In genomic region chr2:120934891-120935338, GRCh38 we compare ENCODE assay signal across 10 cellular contexts.
A peak's percentile ranks its signal among the peaks of the same experiment; 100 is the strongest.
DNase-seq lines count a peak whose midpoint lies in the region; ATAC-seq and TF ChIP-seq lines count a peak whose summit lies in the region.
"Had no signal": no experiment of that assay in that cellular context is flagged by ENCODE, and none has a peak within 500 bp of the region (broad histone marks: within the 10 kb centered on the region; RNA-seq: fewer than 3 reads in every experiment).

No MANE protein-coding gene starts in this region.

- no peaks in the 10 kb centered on the region for H3K79me2 ChIP-seq in mesendoderm (ENCODE audit: control insufficient read depth, insufficient read depth, low read length)

- H3K4me1 ChIP-seq in SJSA1 (replicated peaks), result peaks cover 97% of the 10 kb centered on the region
- peaks cover 39% of the 10 kb centered on the region for H3K4me1 ChIP-seq in prostate gland (replicated peaks)
- peaks cover 19% of the 10 kb centered on the region for H3K4me1 ChIP-seq in mesendoderm (ENCODE audit: control insufficient read depth, low read depth, low read length)

- no peak overlapping the region for H2AK5ac ChIP-seq in mesendoderm (ENCODE audit: low read length)

- peaks cover 1% of the 10 kb centered on the region for H3K79me1 ChIP-seq in mesendoderm (ENCODE audit: low read length)

- no peak overlapping the region for H3K18ac ChIP-seq in mesendoderm (ENCODE audit: low read length)

- no peak overlapping the region for H2BK5ac ChIP-seq in mesendoderm (ENCODE audit: low read length)

- peaks cover 9% of the 10 kb centered on the region for H3K36me3 Mint-ChIP-seq in Calu3 (ENCODE audit: insufficient read depth, unreplicated experiment)

- H3K4ac ChIP-seq in mesendoderm (ENCODE audit: low read depth, low read length), result no peak overlapping the region

- no peak for ATAC-seq in GM19035 (IDR thresholded peaks at IDR 0.05; ENCODE audit: unreplicated experiment)
- ATAC-seq in GM19023 (IDR thresholded peaks at IDR 0.05; ENCODE audit: unreplicated experiment), result no peak
- ATAC-seq in GM18861 (IDR thresholded peaks at IDR 0.05; ENCODE audit: unreplicated experiment), result no peak

- peaks cover 31% of the 10 kb centered on the region for H3K36me3 ChIP-seq in SJSA1
- H3K36me3 ChIP-seq in prostate gland, result no peaks in the 10 kb centered on the region
- no peaks in the 10 kb centered on the region for H3K36me3 ChIP-seq in mesendoderm (ENCODE audit: control insufficient read depth, insufficient read depth, low read length)

- H3K9me3 ChIP-seq in SJSA1 (replicated peaks) (0 out of 2 replicates have a peak, but pooled peaks cover 3% of the 10 kb centered on the region), prostate gland (no peaks in the 10 kb centered on the region)

- no peak overlapping the region for H4K5ac ChIP-seq in mesendoderm (ENCODE audit: low read length)

- TF ChIP-seq CTCF in Calu3 (IDR thresholded peaks at IDR 0.05; ENCODE audit: unreplicated experiment) (no peak), fibroblast of the aortic adventitia (IDR thresholded peaks at IDR 0.05; ENCODE audit: insufficient read depth, low read length) (no peak), prostate gland (IDR thresholded peaks at IDR 0.05) (no peak)

- H3K4me3 ChIP-seq in SJSA1 (no peak overlapping the region), fibroblast of the aortic adventitia (ENCODE audit: low read depth, low read length) (no peak overlapping the region), prostate gland (no peak overlapping the region), mesendoderm (ENCODE audit: low read length) (no peak overlapping the region)

- H3K27me3 Mint-ChIP-seq in Calu3 (ENCODE audit: unreplicated experiment), result no peaks in the 10 kb centered on the region
- H3K27me3 Mint-ChIP-seq: activated CD4-positive, alpha-beta T cell treated with anti-CD3 and anti-CD28 coated beads, Interleukin-2, amount 10 ng/mL, durations not matched to agents 24 days and 14 days had no signal

- H3K56ac ChIP-seq in mesendoderm (ENCODE audit: low read length), result no peak overlapping the region

- intact Hi-C loops in Calu3 (cut with micrococcal nuclease; ENCODE audit: unreplicated experiment) (no loop called here), prostate gland (cut with DNase I) (loop anchor here (5.0 kb wide), 2 partner anchors 68 to 198 kb away; partner anchors contain the start of gene GLI2)

- DNase-seq in Calu3, result peak; percentile 35
- peak; percentile 92 to 95 for DNase-seq in SJSA1 (ENCODE audit: low read depth in 1 of 2, low spot score in 2 of 2)
- peak; percentile 84 for DNase-seq in fibroblast of the aortic adventitia (ENCODE audit: low read depth)
- DNase-seq in prostate gland (ENCODE audit: low spot score), result peak; percentile 79
- DNase-seq in mesendoderm, result no peak
- DNase-seq: activated CD4-positive, alpha-beta T cell treated with anti-CD3 and anti-CD28 coated beads, Interleukin-2, amount 10 ng/mL, durations not matched to agents 24 days and 14 days; NCI-H2107 had no signal

- H3K9me3 Mint-ChIP-seq in Calu3 (ENCODE audit: low read depth, unreplicated experiment), result peaks cover 3% of the 10 kb centered on the region
- H3K9me3 Mint-ChIP-seq: activated CD4-positive, alpha-beta T cell treated with anti-CD3 and anti-CD28 coated beads, Interleukin-2, amount 10 ng/mL, durations not matched to agents 24 days and 14 days had no signal

- no peak overlapping the region for H4K8ac ChIP-seq in mesendoderm (ENCODE audit: low read depth, low read length)

- WGBS in prostate gland, result 21% methylated on average over 10 of the region's 10 CpGs
- WGBS in mesendoderm (ENCODE audit: extremely low coverage, insufficient coverage, low lambda C conversion rate), result no CpG with 5 or more reads among the region's 10 CpGs

- peaks cover 49% of the 10 kb centered on the region for H3K4me1 Mint-ChIP-seq in Calu3 (ENCODE audit: low read depth, unreplicated experiment)
- H3K4me1 Mint-ChIP-seq: activated CD4-positive, alpha-beta T cell treated with anti-CD3 and anti-CD28 coated beads, Interleukin-2, amount 10 ng/mL, durations not matched to agents 24 days and 14 days had no signal

- peak overlapping the region; percentile 71 for H3K27ac Mint-ChIP-seq in Calu3 (ENCODE audit: unreplicated experiment)
- H3K27ac Mint-ChIP-seq: activated CD4-positive, alpha-beta T cell treated with anti-CD3 and anti-CD28 coated beads, Interleukin-2, amount 10 ng/mL, durations not matched to agents 24 days and 14 days had no signal

- H3K4me2 ChIP-seq in mesendoderm (ENCODE audit: low read length), result no peak overlapping the region

- BruUV-seq in Calu3 (replicated peaks; lab: Mats Ljungman, UMichigan), result no TSS peak

- CTCF ChIA-PET in Calu3 (lab: Charles Lee), result interaction anchor here (0.8 to 1.5 kb wide), 2 partner anchors 14 to 20 kb away, joined by 4 read pairs; no protein-coding TSS in a partner anchor

- H3K27ac ChIP-seq in SJSA1 (peak overlapping the region; percentile 59), prostate gland (peak overlapping the region; percentile 41 to 66), mesendoderm (ENCODE audit: low read depth, low read length) (no peak overlapping the region)

- H3K4me3 Mint-ChIP-seq in Calu3 (ENCODE audit: low read depth, unreplicated experiment), result peak overlapping the region; percentile 54
- H3K4me3 Mint-ChIP-seq: activated CD4-positive, alpha-beta T cell treated with anti-CD3 and anti-CD28 coated beads, Interleukin-2, amount 10 ng/mL, durations not matched to agents 24 days and 14 days had no signal

- no peak overlapping the region for H3K9ac ChIP-seq in mesendoderm (ENCODE audit: low read length)

- no peak overlapping the region for H2BK120ac ChIP-seq in mesendoderm (ENCODE audit: low read depth, low read length)

- TF ChIP-seq POLR2A in prostate gland (IDR thresholded peaks at IDR 0.05), result no peak

- H2BK15ac ChIP-seq in mesendoderm (replicated peaks; ENCODE audit: low read depth), result no peak overlapping the region

- H3K23ac ChIP-seq in mesendoderm (ENCODE audit: low read length), result no peak overlapping the region

- H3K27me3 ChIP-seq in SJSA1 (replicated peaks), result no peaks in the 10 kb centered on the region
- no peaks in the 10 kb centered on the region for H3K27me3 ChIP-seq in prostate gland (replicated peaks; ENCODE audit: insufficient read depth)
- H3K27me3 ChIP-seq in mesendoderm (ENCODE audit: insufficient read depth, low read length, poor library complexity), result no peaks in the 10 kb centered on the region
